In genomic region chr3:58433400-58434169, GRCh38 we compare ENCODE assay signal across 8 cellular contexts. TPM values are rescaled to one million over a fixed set of nuclear protein-coding genes. Genes with fewer than 3 reads are reported as not detected.
DNase-seq lines count a peak whose midpoint lies in the region; ATAC-seq and TF ChIP-seq lines count a peak whose summit lies in the region.

TSS of gene PDHB (minus strand) at chr3:58433832. CDS start at chr3:58433809, 23 bp downstream.

- 2% methylated on average over 53 of the region's 67 CpGs for WGBS in hepatocyte (ENCODE audit: low lambda C conversion rate, missing lambda C conversion rate)

- ATAC-seq in GM18508 (IDR thresholded peaks at IDR 0.05; ENCODE audit: insufficient read depth, unreplicated experiment): peak; percentile 78
- peak; percentile 95 for ATAC-seq in HG02970 (IDR thresholded peaks at IDR 0.05; ENCODE audit: low FRiP score, unreplicated experiment)

- in situ Hi-C loops in astrocyte of the cerebellum (cut with HindIII; ENCODE audit: low sequenced_read_pairs): no loop called here

- peaks cover 13% of the 10 kb centered on the region for H4K20me1 ChIP-seq in hepatocyte (ENCODE audit: insufficient read depth, poor library complexity, severe bottlenecking)

- peak within 1 kb of the TSS; percentile 74 for H2AFZ ChIP-seq in hepatocyte

- peak within 1 kb of the TSS; percentile 93 for H3K27ac ChIP-seq in hepatocyte

- H3K9me2 ChIP-seq in hepatocyte (replicated peaks; ENCODE audit: insufficient read depth): no peaks in the 10 kb centered on the region

- H3K79me2 ChIP-seq in hepatocyte: peaks cover 21% of the 10 kb centered on the region

- H3K4me3 ChIP-seq in astrocyte of the cerebellum (ENCODE audit: low read depth, low read length) (peak within 1 kb of the TSS; percentile 88), hepatocyte (peak within 1 kb of the TSS; percentile 78)

- DNase-seq in NCI-H187 treated with DMSO at 0.1 percent for 48 hours (lab: John Stamatoyannopoulos, UW): peak; percentile 10
- DNase-seq in T-helper 9 cell: peak; percentile 80
- peak; percentile 67 for DNase-seq in astrocyte of the cerebellum (ENCODE audit: low read depth)
- peak; percentile 96 for DNase-seq in hepatocyte (ENCODE audit: low spot score)
- DNase-seq in retina: peak; percentile 99
- DNase-seq in cortex of kidney (lab: John Stamatoyannopoulos, UW): no peak

- peak within 1 kb of the TSS; percentile 81 for H3K4me2 ChIP-seq in hepatocyte

- no peaks in the 10 kb centered on the region for H3K27me3 ChIP-seq in hepatocyte

- H3K4me1 ChIP-seq in hepatocyte (ENCODE audit: insufficient read depth): peaks cover 15% of the 10 kb centered on the region

- H3K36me3 ChIP-seq in hepatocyte (replicated peaks; ENCODE audit: insufficient read depth, low read depth): no peaks in the 10 kb centered on the region

- TF ChIP-seq CTCF in astrocyte of the cerebellum (IDR thresholded peaks at IDR 0.05; ENCODE audit: low read depth, low read length, missing control alignments): no peak
- TF ChIP-seq CTCF in hepatocyte (IDR thresholded peaks at IDR 0.05; ENCODE audit: poor library complexity): no peak

- no peaks in the 10 kb centered on the region for H3K9me3 ChIP-seq in hepatocyte (ENCODE audit: low read depth)

RNA-seq across cellular contexts. Expression of gene PDHB, which starts in this region (rescaled TPM):
- total RNA-seq in hepatocyte: 122 and 150 TPM in 2 replicates
- 119 and 120 TPM in 2 replicates for polyA plus RNA-seq in hepatocyte
